Comparison of ENCODE assay signal across 13 cellular contexts in the genomic region with DNA sequence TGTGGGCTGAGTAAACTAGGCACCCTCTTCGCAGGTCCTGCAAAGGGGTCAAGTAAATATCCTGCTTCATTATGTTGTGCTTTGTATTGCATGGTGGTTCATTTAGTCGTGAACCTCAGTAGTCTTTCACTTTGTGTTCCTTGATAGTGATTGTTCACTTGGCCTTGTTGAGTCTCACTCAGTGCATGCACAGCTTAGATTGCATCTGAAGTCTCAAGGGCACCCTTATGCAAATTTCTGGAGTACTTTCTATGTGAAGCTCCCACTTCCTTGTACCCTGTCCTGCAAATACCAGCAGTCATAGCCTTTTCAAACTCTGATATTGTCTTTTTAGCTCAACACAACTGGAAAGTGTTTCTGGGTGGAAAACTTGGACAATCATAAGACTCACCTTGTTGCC.
DNase-seq lines count a peak whose midpoint lies in the region; ATAC-seq lines count a peak whose summit lies in the region.
"Had no signal": no experiment of that assay in that cellular context is flagged by ENCODE, and none has a peak within 500 bp of the region (broad histone marks: within the 10 kb centered on the region; RNA-seq: fewer than 3 reads in every experiment).

No MANE protein-coding gene starts in this region.

- ATAC-seq in GM18499 (IDR thresholded peaks at IDR 0.05; ENCODE audit: insufficient read depth, unreplicated experiment) (peak; percentile 95), GM19468 (IDR thresholded peaks at IDR 0.05; ENCODE audit: extremely low read depth, unreplicated experiment) (peak; percentile 37), HG03066 (IDR thresholded peaks at IDR 0.05; ENCODE audit: low read depth, unreplicated experiment) (peak; percentile 93)
- ATAC-seq: PC-3 had no signal

- DNase-seq in NCI-H510A (lab: John Stamatoyannopoulos, UW) (peak; percentile 12), NCI-H1092 (lab: John Stamatoyannopoulos, UW) (no peak), COR-L47 (lab: John Stamatoyannopoulos, UW) (no peak), OCI-M2 (lab: John Stamatoyannopoulos, UW; ENCODE audit: unreplicated experiment) (no peak)
- DNase-seq in central memory CD4-positive, alpha-beta T cell = no peak
- DNase-seq: effector CD4-positive, alpha-beta T cell; foreskin fibroblast; mammary epithelial cell; PC-3; retina had no signal

Comparison
In these comparisons a context has a peak if more than half of its experiments do, and no peak if none do; other contexts are left out.
1. ATAC-seq: peak in every context shown above with its lines; median percentile 95 in GM18499; 93 in HG03066; 37 in GM19468.